ENCODE assay signal across 4 cellular contexts in the genomic region with DNA sequence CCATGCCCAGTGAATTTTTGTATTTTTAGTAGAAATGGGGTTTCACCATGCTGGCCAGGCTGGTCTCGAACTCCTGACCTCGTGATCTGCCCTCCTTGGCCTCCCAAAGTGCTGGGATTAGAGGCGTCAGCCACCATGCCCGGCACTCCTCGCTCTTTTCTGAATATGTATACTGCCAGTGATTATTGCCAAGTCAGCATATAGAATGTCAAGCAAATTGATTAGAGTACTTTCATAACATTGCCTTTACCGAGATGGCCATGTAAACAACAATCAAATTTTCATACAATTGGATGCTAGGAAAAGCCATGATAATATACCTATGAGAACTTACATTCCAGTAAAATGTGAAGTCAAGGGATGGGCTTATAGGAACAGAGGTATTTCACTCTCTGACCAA. TPM values are rescaled to one million over a fixed set of nuclear protein-coding genes. Genes with fewer than 3 reads are reported as not detected.
"Had no signal": no experiment of that assay in that cellular context is flagged by ENCODE, and none has a peak within 500 bp of the region (broad histone marks: within the 10 kb centered on the region; RNA-seq: fewer than 3 reads in every experiment).

No MANE protein-coding gene starts in this region.

RNA-seq across cellular contexts. Expression of a gene that starts 8.2 kb away (rescaled TPM):
- total RNA-seq: ascending aorta, bronchial epithelial cell, chondrocyte had no signal
- polyA plus RNA-seq: cardiac muscle cell had no signal
